8 cellular contexts compared by ENCODE assay signal in genomic region chr5:6711409-6712135, GRCh38. TPM values are rescaled to one million over a fixed set of nuclear protein-coding genes. Genes with fewer than 3 reads are reported as not detected.
A peak's percentile ranks its signal among the peaks of the same experiment; 100 is the strongest.
DNase-seq lines count a peak whose midpoint lies in the region; ATAC-seq and TF ChIP-seq lines count a peak whose summit lies in the region.

No MANE protein-coding gene starts in this region.

- no peak for ATAC-seq in activated naive CD4-positive, alpha-beta T cell treated with anti-CD3 and anti-CD28 coated beads, Interleukin-2, amount 50 U/mL, for 72 hours

- H3K27ac ChIP-seq in layer of hippocampus (ENCODE audit: low read depth, low read length) (peak overlapping the region; percentile 99), transverse colon (peak overlapping the region; percentile 96 to 99 (median 98))

- H3K27me3 ChIP-seq in layer of hippocampus (ENCODE audit: control insufficient read depth, insufficient read depth, low read length) (no peaks in the 10 kb centered on the region), transverse colon (no peaks in the 10 kb centered on the region)

- intact Hi-C loops in transverse colon (cut with DNase I; ENCODE audit: low total_unique reads): loop anchor here (5.0 kb wide), 1 partner anchor 79 kb away; the partner anchor contains the start of genes NSUN2 and SRD5A1

- no peak for TF ChIP-seq EP300 in transverse colon (IDR thresholded peaks at IDR 0.05; ENCODE audit: low read depth)

- H3K36me3 Mint-ChIP-seq in activated naive CD4-positive, alpha-beta T cell treated with anti-CD3 and anti-CD28 coated beads, Interleukin-2, amount 10 ng/mL, durations not matched to agents 7 days and 5 days: peaks cover 12% of the 10 kb centered on the region
- H3K36me3 Mint-ChIP-seq in activated naive CD4-positive, alpha-beta T cell treated with anti-CD3 and anti-CD28 coated beads, Interleukin-2, amount 50 U/mL, for 72 hours: peaks cover 10 to 13% of the 10 kb centered on the region in 2 donors

- peaks cover 18 to 26% (median 24%) of the 10 kb centered on the region in 4 donors for H3K4me1 ChIP-seq in transverse colon

- CTCF ChIA-PET in activated naive CD4-positive, alpha-beta T cell treated with anti-CD3 and anti-CD28 coated beads, Interleukin-2, amount 10 ng/mL, durations not matched to agents 7 days and 5 days (lab: Charles Lee): interaction anchor here (1.3 kb wide), 1 partner anchor 34 kb away, joined by 5 read pairs; no protein-coding TSS in a partner anchor

- H3K27me3 Mint-ChIP-seq in activated naive CD4-positive, alpha-beta T cell treated with anti-CD3 and anti-CD28 coated beads, Interleukin-2, amount 10 ng/mL, durations not matched to agents 7 days and 5 days: peaks cover 19% of the 10 kb centered on the region

- in situ Hi-C loops in transverse colon (cut with MboI; ENCODE audit: low pct_ligation_motif_present in 1 of 4, low pct_unique_long_range_greater_than_20kb in 1 of 4, low sequenced_read_pairs in 3 of 4): loop anchor here in 1 of 4 donors (10.0 kb wide), 1 partner anchor 77 kb away; the partner anchor contains the start of genes NSUN2 and SRD5A1

- H3K4me3 Mint-ChIP-seq in activated naive CD4-positive, alpha-beta T cell treated with anti-CD3 and anti-CD28 coated beads, Interleukin-2, amount 10 ng/mL, durations not matched to agents 7 days and 5 days: peak overlapping the region; percentile 84

- no peaks in the 10 kb centered on the region for H3K36me3 ChIP-seq in transverse colon

- no peak for DNase-seq in activated naive CD4-positive, alpha-beta T cell treated with anti-CD3 and anti-CD28 coated beads, Interleukin-2, amount 10 ng/mL, durations not matched to agents 7 days and 5 days
- no peak for DNase-seq in activated naive CD4-positive, alpha-beta T cell (lab: John Stamatoyannopoulos, UW)
- DNase-seq in activated naive CD4-positive, alpha-beta T cell treated with anti-CD3 and anti-CD28 coated beads, Interleukin-2, amount 50 U/mL, for 72 hours (ENCODE audit: low spot score in 2 of 2): no peak
- no peak for DNase-seq in transverse colon
- DNase-seq in anterior cingulate cortex (lab: John Stamatoyannopoulos, UW): no peak
- DNase-seq in iPS-NIHi7 (ENCODE audit: extremely low spot score): no peak
- DNase-seq in superior temporal gyrus (ENCODE audit: extremely low spot score): no peak

- TF ChIP-seq CTCF in transverse colon (IDR thresholded peaks at IDR 0.05): no peak

- no peaks in the 10 kb centered on the region for H3K9me3 ChIP-seq in transverse colon

- no peaks in the 10 kb centered on the region for H3K9me3 Mint-ChIP-seq in activated naive CD4-positive, alpha-beta T cell treated with anti-CD3 and anti-CD28 coated beads, Interleukin-2, amount 10 ng/mL, durations not matched to agents 7 days and 5 days
- no peaks in the 10 kb centered on the region for H3K9me3 Mint-ChIP-seq in activated naive CD4-positive, alpha-beta T cell treated with anti-CD3 and anti-CD28 coated beads, Interleukin-2, amount 50 U/mL, for 72 hours

- TF ChIP-seq POLR2A in transverse colon (IDR thresholded peaks at IDR 0.05): no peak

- H3K27ac Mint-ChIP-seq in activated naive CD4-positive, alpha-beta T cell treated with anti-CD3 and anti-CD28 coated beads, Interleukin-2, amount 10 ng/mL, durations not matched to agents 7 days and 5 days: peak overlapping the region; percentile 95
- peak overlapping the region; percentile 96 to 97 for H3K27ac Mint-ChIP-seq in activated naive CD4-positive, alpha-beta T cell treated with anti-CD3 and anti-CD28 coated beads, Interleukin-2, amount 50 U/mL, for 72 hours

- 44 to 55% methylated on average over 10 to 15 of the region's 15 CpGs for WGBS in transverse colon (ENCODE audit: low coverage in 1 of 2), 2 donors

- H3K4me1 Mint-ChIP-seq in activated naive CD4-positive, alpha-beta T cell treated with anti-CD3 and anti-CD28 coated beads, Interleukin-2, amount 10 ng/mL, durations not matched to agents 7 days and 5 days: peaks cover 33% of the 10 kb centered on the region

- peak overlapping the region in 3 of 4 donors; percentile 69 to 84 (median 78) for H3K4me3 ChIP-seq in transverse colon

RNA-seq across cellular contexts. Expression of gene TENT4A, which starts 1.7 kb away (rescaled TPM):
- total RNA-seq in activated naive CD4-positive, alpha-beta T cell treated with anti-CD3 and anti-CD28 coated beads, Interleukin-2, amount 50 U/mL, for 72 hours: 10 to 100 TPM; 44.2 to 44.3 TPM
- 10 to 100 TPM; 20.9 to 70.3 (median 28.1) TPM for total RNA-seq in transverse colon
